9 cellular contexts compared by ENCODE assay signal in genomic region chr1:27011976-27012563, GRCh38.
DNase-seq lines count a peak whose midpoint lies in the region; ATAC-seq and TF ChIP-seq lines count a peak whose summit lies in the region.
"Had no signal": no experiment of that assay in that cellular context is flagged by ENCODE, and none has a peak within 500 bp of the region (broad histone marks: within the 10 kb centered on the region; RNA-seq: fewer than 3 reads in every experiment).

No MANE protein-coding gene starts in this region.

- peak overlapping the region; percentile 5 for H3K27ac ChIP-seq in iPS-20b (ENCODE audit: low read length)

- peak; percentile 24 to 38 for DNase-seq in NCI-H524 (lab: John Stamatoyannopoulos, UW)
- no peak for DNase-seq in NCI-H524 treated with DMSO at 0.1 percent for 48 hours (lab: John Stamatoyannopoulos, UW)
- DNase-seq in astrocyte of the spinal cord (ENCODE audit: low read depth, low spot score): no peak
- no peak for DNase-seq in stimulated activated naive B cell treated with anti-CD40 and anti-IgM and Interleukin-4, amounts not matched to agents 10 μg/mL and 1 μg/mL and 100 μg/mL, for 72 hours
- DNase-seq in middle frontal gyrus (ENCODE audit: extremely low spot score, low spot score): no peak
- no peak for DNase-seq in glomerular visceral epithelial cell (ENCODE audit: extremely low spot score)

- no peaks in the 10 kb centered on the region for H3K9me3 Mint-ChIP-seq in stimulated activated naive B cell treated with anti-CD40 and anti-IgM and Interleukin-4, amounts not matched to agents 10 μg/mL and 1 μg/mL and 100 μg/mL, for 72 hours
- H3K9me3 Mint-ChIP-seq: stimulated activated naive CD8-positive, alpha-beta T cell treated with anti-CD3 and anti-CD28 coated beads, Interleukin-15, Interleukin-2, amounts not matched to agents 100 ng/mL and 50 ng/mL, for 24 hours had no signal

- peak overlapping the region; percentile 13 to 79 for H3K4me3 Mint-ChIP-seq in stimulated activated naive B cell treated with anti-CD40 and anti-IgM and Interleukin-4, amounts not matched to agents 10 μg/mL and 1 μg/mL and 100 μg/mL, for 72 hours

- H3K9me3 ChIP-seq in iPS-20b (ENCODE audit: insufficient read depth, low read depth, low read length): no peaks in the 10 kb centered on the region

- no peaks in the 10 kb centered on the region for H3K36me3 Mint-ChIP-seq in stimulated activated naive B cell treated with anti-CD40 and anti-IgM and Interleukin-4, amounts not matched to agents 10 μg/mL and 1 μg/mL and 100 μg/mL, for 72 hours

- peak overlapping the region; percentile 87 for H3K9ac ChIP-seq in iPS-20b (ENCODE audit: low read depth, low read length)

- in situ Hi-C loops in astrocyte of the spinal cord (cut with HindIII; ENCODE audit: low sequenced_read_pairs): no loop called here

- H3K27ac Mint-ChIP-seq in stimulated activated naive B cell treated with anti-CD40 and anti-IgM and Interleukin-4, amounts not matched to agents 10 μg/mL and 1 μg/mL and 100 μg/mL, for 72 hours: no peak overlapping the region
- H3K27ac Mint-ChIP-seq: stimulated activated naive CD8-positive, alpha-beta T cell treated with anti-CD3 and anti-CD28 coated beads, Interleukin-15, Interleukin-2, amounts not matched to agents 100 ng/mL and 50 ng/mL, for 24 hours had no signal

- peaks cover 8 to 18% of the 10 kb centered on the region in 2 donors for H3K4me1 Mint-ChIP-seq in stimulated activated naive B cell treated with anti-CD40 and anti-IgM and Interleukin-4, amounts not matched to agents 10 μg/mL and 1 μg/mL and 100 μg/mL, for 72 hours

- H3K4me1 ChIP-seq in iPS-20b (ENCODE audit: insufficient read depth, low read length): peaks cover 27% of the 10 kb centered on the region

- H3K4me3 ChIP-seq in astrocyte of the spinal cord (ENCODE audit: low read depth, low read length) (peak overlapping the region; percentile 35), iPS-20b (ENCODE audit: low read length) (peak overlapping the region; percentile 97)

- peak in 1 of 2 donors; percentile 21 for ATAC-seq in stimulated activated naive B cell treated with anti-CD40 and anti-IgM and Interleukin-4, amounts not matched to agents 10 μg/mL and 1 μg/mL and 100 μg/mL, for 72 hours (replicated peaks)
- no peak for ATAC-seq in HG02884 (IDR thresholded peaks at IDR 0.05; ENCODE audit: unreplicated experiment)

- no peak for TF ChIP-seq CTCF in astrocyte of the spinal cord (IDR thresholded peaks at IDR 0.05; ENCODE audit: low read depth, low read length)

- H3K27me3 Mint-ChIP-seq in stimulated activated naive B cell treated with anti-CD40 and anti-IgM and Interleukin-4, amounts not matched to agents 10 μg/mL and 1 μg/mL and 100 μg/mL, for 72 hours: peaks cover 12 to 25% of the 10 kb centered on the region in 2 donors

- no peaks in the 10 kb centered on the region for H3K27me3 ChIP-seq in iPS-20b (ENCODE audit: insufficient read depth, low read length)

- peaks cover 15% of the 10 kb centered on the region for H3K36me3 ChIP-seq in iPS-20b (ENCODE audit: insufficient read depth, low read depth, low read length)

Comparison
In these comparisons a context has a peak if more than half of its experiments do, and no peak if none do; other contexts are left out.
1. DNase-seq: peak in NCI-H524 (2 of 2); none in NCI-H524 treated with DMSO at 0.1 percent for 48 hours (single experiment), astrocyte of the spinal cord (single experiment), stimulated activated naive B cell treated with anti-CD40 and anti-IgM and Interleukin-4, amounts not matched to agents 10 μg/mL and 1 μg/mL and 100 μg/mL, for 72 hours (single experiment), middle frontal gyrus (single experiment) and glomerular visceral epithelial cell (single experiment).